2 cellular contexts compared by ENCODE assay signal in the genomic region with DNA sequence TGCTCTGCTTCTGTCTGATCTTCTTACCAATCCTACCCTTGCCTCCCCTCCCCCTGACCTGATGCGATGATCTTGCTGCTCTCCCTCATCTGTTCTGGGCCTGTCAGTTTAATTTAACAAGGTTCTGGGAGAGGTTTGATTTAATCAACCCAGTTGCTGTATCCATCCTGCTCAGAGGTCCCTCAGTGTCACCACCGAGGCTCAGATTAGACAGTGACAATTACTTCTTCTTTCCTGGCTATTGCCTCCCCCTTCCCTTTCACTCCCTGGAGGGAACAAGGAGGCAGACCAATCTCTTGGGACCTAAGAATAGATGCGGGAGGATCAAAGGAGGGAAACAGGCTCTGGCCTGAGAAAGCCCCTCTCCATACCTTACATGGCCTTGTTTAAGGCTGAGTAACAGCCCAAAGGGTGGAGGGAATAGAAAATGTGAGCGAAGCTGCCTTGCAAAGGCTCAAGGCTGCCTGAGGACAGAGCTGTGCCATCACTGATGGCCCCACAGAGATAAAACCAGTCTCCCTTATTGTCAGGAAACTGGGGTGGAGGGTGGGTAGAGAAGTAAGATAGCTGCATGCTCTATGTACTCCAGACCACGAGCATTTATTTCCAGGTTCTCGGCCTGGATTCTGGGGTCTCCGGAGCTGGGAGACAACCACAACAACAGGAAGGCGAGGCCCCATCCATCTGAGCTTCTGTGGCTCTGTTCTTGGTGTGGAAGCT.
TF ChIP-seq lines count a peak whose summit lies in the region.

No MANE protein-coding gene starts in this region.

TF ChIP-seq in HEK293, 187 proteins besides CTCF, POLR2A, EP300 and RAD21:
- no peak for TF ChIP-seq ZNF791 (tag by site-specific recombination; IDR thresholded peaks at IDR 0.05)
- TF ChIP-seq, protein P1, sequence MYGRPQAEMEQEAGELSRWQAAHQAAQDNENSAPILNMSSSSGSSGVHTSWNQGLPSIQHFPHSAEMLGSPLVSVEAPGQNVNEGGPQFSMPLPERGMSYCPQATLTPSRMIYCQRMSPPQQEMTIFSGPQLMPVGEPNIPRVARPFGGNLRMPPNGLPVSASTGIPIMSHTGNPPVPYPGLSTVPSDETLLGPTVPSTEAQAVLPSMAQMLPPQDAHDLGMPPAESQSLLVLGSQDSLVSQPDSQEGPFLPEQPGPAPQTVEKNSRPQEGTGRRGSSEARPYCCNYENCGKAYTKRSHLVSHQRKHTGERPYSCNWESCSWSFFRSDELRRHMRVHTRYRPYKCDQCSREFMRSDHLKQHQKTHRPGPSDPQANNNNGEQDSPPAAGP (tag by site-specific recombination; IDR thresholded peaks at IDR 0.05) = 0 out of 2 replicates have a peak, but pooled peaks have one; percentile 28

TF ChIP-seq in H1, 55 proteins besides CTCF, POLR2A, EP300 and RAD21:
- no peak for TF ChIP-seq CBX5 (IDR thresholded peaks at IDR 0.05; ENCODE audit: low read depth, low read length)
